ENCODE assay signal across 1 cellular context in genomic region chr1:65372557-65372956, GRCh38.
TF ChIP-seq lines count a peak whose summit lies in the region.

No MANE protein-coding gene starts in this region.

TF ChIP-seq in K562, 482 proteins besides CTCF, POLR2A, EP300 and RAD21 (continued from another document):
- TF ChIP-seq THAP12 (CRISPR knock-in tag; IDR thresholded peaks at IDR 0.05): no peak
